In the genomic region with DNA sequence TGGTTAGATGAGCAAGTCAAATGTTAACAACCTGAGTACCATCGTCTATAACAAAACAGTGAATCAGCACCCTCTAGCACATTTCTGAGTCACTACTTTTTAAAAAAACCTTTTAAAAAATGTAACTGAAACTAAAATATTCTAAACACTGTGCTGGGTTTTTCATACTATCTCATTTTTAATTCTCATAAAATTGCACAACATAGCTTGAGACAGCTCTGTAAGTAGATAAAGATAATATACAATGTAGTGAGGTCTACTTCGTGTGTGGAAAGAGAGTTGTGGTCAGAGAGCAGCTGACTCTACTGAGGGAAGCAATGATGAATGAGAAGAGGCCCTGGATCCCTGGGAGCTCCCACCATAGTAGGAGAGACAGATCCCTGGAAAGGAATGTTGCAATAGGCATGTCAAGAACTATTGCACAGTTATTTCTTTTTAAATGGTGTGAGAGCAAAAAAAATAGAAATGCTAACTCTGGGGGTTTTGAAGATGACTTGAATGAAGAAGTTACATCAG, we compare ENCODE assay signal across 9 cellular contexts. TPM values are rescaled to one million over a fixed set of nuclear protein-coding genes. Genes with fewer than 3 reads are reported as not detected.
DNase-seq lines count a peak whose midpoint lies in the region; ATAC-seq and TF ChIP-seq lines count a peak whose summit lies in the region.
"Had no signal": no experiment of that assay in that cellular context is flagged by ENCODE, and none has a peak within 500 bp of the region (broad histone marks: within the 10 kb centered on the region; RNA-seq: fewer than 3 reads in every experiment).

No MANE protein-coding gene starts in this region.

- no peak for ATAC-seq in GM21447 (IDR thresholded peaks at IDR 0.05; ENCODE audit: unreplicated experiment)

- CTCF ChIA-PET in HEK293 (lab: Yijun Ruan, JAX) (interaction anchor here (0.7 to 6.8 kb wide), 4 partner anchors 21 to 231 kb away, joined by 3 to 47 read pairs (median 4); no protein-coding TSS in a partner anchor), PC-9 (lab: Charles Lee) (no interaction called here)

- intact Hi-C loops in PC-9 (cut with micrococcal nuclease; ENCODE audit: unreplicated experiment) (no loop called here), spleen (cut with DNase I; ENCODE audit: low total_unique reads) (no loop called here), posterior cingulate gyrus (cut with DNase I) (no loop called here)

- H3K4me3 ChIP-seq in HEK293 (ENCODE audit: low read depth, low read length) = no peak overlapping the region
- no peak overlapping the region for H3K4me3 ChIP-seq in PC-9
- no peak overlapping the region for H3K4me3 ChIP-seq in spleen

- H3K4me1 ChIP-seq in HEK293 (ENCODE audit: control insufficient read depth, insufficient read depth, low read length) = peaks cover 14% of the 10 kb centered on the region
- peaks cover 26% of the 10 kb centered on the region for H3K4me1 ChIP-seq in PC-9 (replicated peaks; ENCODE audit: insufficient read depth)
- H3K4me1 ChIP-seq in spleen = peaks cover 0 to 95% (median 57%) of the 10 kb centered on the region in 6 donors

- peak overlapping the region; percentile 44 for H3K4me2 ChIP-seq in PC-9

- no peaks in the 10 kb centered on the region for H3K9me3 ChIP-seq in HEK293 (ENCODE audit: control insufficient read depth, insufficient read depth, low read depth, low read length)
- no peaks in the 10 kb centered on the region for H3K9me3 ChIP-seq in PC-9 (ENCODE audit: insufficient read depth, low read depth)
- H3K9me3 ChIP-seq in spleen = no peaks in the 10 kb centered on the region

- TF ChIP-seq CTCF in HEK293 (tag by site-specific recombination; IDR thresholded peaks at IDR 0.05) = no peak
- TF ChIP-seq CTCF in PC-9 (conservative IDR thresholded peaks at IDR 0.05) = no peak
- TF ChIP-seq CTCF in spleen (IDR thresholded peaks at IDR 0.05 in 8 of 11, conservative IDR thresholded peaks at IDR 0.05 in 3 of 11) = no peak

- BruUV-seq in PC-9 (replicated peaks; lab: Mats Ljungman, UMichigan) = no TSS peak

- no peaks in the 10 kb centered on the region for H4K20me1 ChIP-seq in PC-9 (ENCODE audit: insufficient read depth)

- H3K36me3 ChIP-seq in HEK293 (ENCODE audit: control insufficient read depth in 2 of 2, insufficient read depth in 1 of 2, low read length in 2 of 2) (no peaks in the 10 kb centered on the region), PC-9 (ENCODE audit: low read depth) (no peaks in the 10 kb centered on the region), spleen (no peaks in the 10 kb centered on the region)

- 7 to 17% (median 13%) methylated on average over 2 of the region's 2 CpGs for WGBS in spleen, 5 donors

- no peak overlapping the region for H2AFZ ChIP-seq in PC-9

- TF ChIP-seq POLR2A in spleen (IDR thresholded peaks at IDR 0.05) = no peak

- no peak overlapping the region for H3K27ac ChIP-seq in HEK293 (ENCODE audit: extremely low read depth, low read depth, low read length)
- peak overlapping the region; percentile 7; the same call in 1 of the 2 replicates for H3K27ac ChIP-seq in PC-9
- peak overlapping the region in 7 of 8 donors; percentile 11 to 76 (median 38) for H3K27ac ChIP-seq in spleen

- DNase-seq in PC-9 (peak in 1 of 2 experiments; percentile 69), fibroblast of peridontal ligament (ENCODE audit: extremely low read depth) (peak; percentile 98), spleen (no peak), posterior cingulate gyrus (no peak), NCI-H187 (lab: John Stamatoyannopoulos, UW) (no peak)
- DNase-seq: naive B cell, T-helper 9 cell had no signal

- no peaks in the 10 kb centered on the region for H3K27me3 ChIP-seq in PC-9 (ENCODE audit: insufficient read depth, low read depth)
- no peaks in the 10 kb centered on the region for H3K27me3 ChIP-seq in spleen (replicated peaks in 1 of 7)

- H3K9me2 ChIP-seq in PC-9 (ENCODE audit: insufficient read depth) = no peaks in the 10 kb centered on the region

- H3F3A ChIP-seq in PC-9 (ENCODE audit: insufficient read depth, low read depth) = 0 out of 2 replicates have a peak, but pooled peaks cover 11% of the 10 kb centered on the region

- POLR2A ChIA-PET in HEK293 (lab: Yijun Ruan, JAX) (interaction anchor here (1.5 kb wide), 1 partner anchor 124 kb away, joined by 6 read pairs; a partner anchor contains a TSS), PC-9 (lab: Charles Lee; ENCODE audit: unreplicated experiment) (interaction anchor here (0.6 kb wide), 1 partner anchor 76 kb away, joined by 7 read pairs; no protein-coding TSS in a partner anchor)

- H3K79me2 ChIP-seq in PC-9 (ENCODE audit: low read depth) = no peaks in the 10 kb centered on the region

TF ChIP-seq in HEK293, 187 proteins besides CTCF, POLR2A, EP300 and RAD21:
- no peak for TF ChIP-seq PRDM1 (tag by site-specific recombination; IDR thresholded peaks at IDR 0.05)
- no peak for TF ChIP-seq KLF8 (tag by site-specific recombination; IDR thresholded peaks at IDR 0.05)
- TF ChIP-seq, protein P1, sequence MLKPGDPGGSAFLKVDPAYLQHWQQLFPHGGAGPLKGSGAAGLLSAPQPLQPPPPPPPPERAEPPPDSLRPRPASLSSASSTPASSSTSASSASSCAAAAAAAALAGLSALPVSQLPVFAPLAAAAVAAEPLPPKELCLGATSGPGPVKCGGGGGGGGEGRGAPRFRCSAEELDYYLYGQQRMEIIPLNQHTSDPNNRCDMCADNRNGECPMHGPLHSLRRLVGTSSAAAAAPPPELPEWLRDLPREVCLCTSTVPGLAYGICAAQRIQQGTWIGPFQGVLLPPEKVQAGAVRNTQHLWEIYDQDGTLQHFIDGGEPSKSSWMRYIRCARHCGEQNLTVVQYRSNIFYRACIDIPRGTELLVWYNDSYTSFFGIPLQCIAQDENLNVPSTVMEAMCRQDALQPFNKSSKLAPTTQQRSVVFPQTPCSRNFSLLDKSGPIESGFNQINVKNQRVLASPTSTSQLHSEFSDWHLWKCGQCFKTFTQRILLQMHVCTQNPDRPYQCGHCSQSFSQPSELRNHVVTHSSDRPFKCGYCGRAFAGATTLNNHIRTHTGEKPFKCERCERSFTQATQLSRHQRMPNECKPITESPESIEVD (tag by site-specific recombination; IDR thresholded peaks at IDR 0.05) = 0 out of 2 replicates have a peak, but pooled peaks have one; percentile 43
- TF ChIP-seq ZNF561 (tag by site-specific recombination; IDR thresholded peaks at IDR 0.05; ENCODE audit: borderline replicate concordance) = 0 out of 2 replicates have a peak, but pooled peaks have one; percentile 16
- TF ChIP-seq ZBTB48 (tag by site-specific recombination; IDR thresholded peaks at IDR 0.05) = peak; percentile 67

RNA-seq across cellular contexts. Expression of a gene that starts 13.6 kb away (rescaled TPM):
- total RNA-seq in PC-9 (2021) = not detected in 2 replicates
- total RNA-seq in spleen = 100 to 1,000 TPM in 6 of 7 donors, 10 to 100 TPM in 1; 84.2 to 212 (median 168) TPM
- 100 to 1,000 TPM; 157 to 209 (median 171) TPM for polyA plus RNA-seq in spleen

Comparison
In these comparisons a context has a peak if more than half of its experiments do, and no peak if none do; other contexts are left out.
1. RNA of a gene that starts 13.6 kb away (total RNA-seq): 84.2 to 212 TPM in spleen; not detected in PC-9; every median in the first group is over 10 times any median in the second.